ENCODE assay signal across 8 cellular contexts in the genomic region with DNA sequence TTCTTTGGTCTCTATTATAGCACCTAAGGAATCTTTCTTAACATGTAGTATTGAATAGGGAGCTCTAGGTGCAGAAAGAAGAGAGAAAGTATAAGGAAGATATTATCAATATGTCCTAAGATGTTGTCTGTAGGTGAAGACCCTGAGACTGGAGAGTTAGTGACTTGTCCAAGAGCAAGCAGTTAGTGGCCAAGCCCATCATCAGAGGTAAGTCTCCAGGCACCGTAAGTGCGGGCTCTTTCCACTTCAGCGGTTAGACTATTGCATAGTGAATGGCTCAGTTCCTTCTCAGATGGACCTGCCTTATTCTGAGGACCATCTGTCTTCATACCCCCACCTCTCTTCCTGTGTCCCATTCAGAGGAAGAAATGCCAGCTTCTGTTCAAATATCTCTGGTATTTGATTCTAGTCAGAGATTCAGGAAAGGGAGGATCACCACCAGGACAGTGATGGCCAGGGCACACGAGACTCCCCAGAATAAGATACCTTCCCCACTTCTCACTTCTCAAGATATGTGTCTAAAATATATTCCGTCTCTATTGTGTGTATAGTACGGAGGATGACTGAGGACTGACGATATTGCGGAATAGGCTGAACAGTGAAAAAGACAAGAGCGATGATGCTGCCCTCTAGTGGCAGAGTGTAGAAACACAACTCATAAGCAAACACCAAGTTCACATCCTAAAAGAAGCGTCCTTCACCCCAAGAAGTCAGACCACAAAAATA. TPM values are rescaled to one million over a fixed set of nuclear protein-coding genes. Genes with fewer than 3 reads are reported as not detected.
DNase-seq lines count a peak whose midpoint lies in the region; ATAC-seq and TF ChIP-seq lines count a peak whose summit lies in the region.

No MANE protein-coding gene starts in this region.

- ATAC-seq in GM18909 (IDR thresholded peaks at IDR 0.05; ENCODE audit: poor library complexity, unreplicated experiment) (peak; percentile 90), HG03354 (IDR thresholded peaks at IDR 0.05; ENCODE audit: poor library complexity, severe bottlenecking, unreplicated experiment) (peak; percentile 93)

- DNase-seq in BJ (ENCODE audit: low read depth), result peak; percentile 21
- peak; percentile 38 for DNase-seq in NCI-H226
- DNase-seq in activated CD4-positive, alpha-beta T cell treated with anti-CD3 and anti-CD28 coated beads for 24 hours (ENCODE audit: low read depth in 2 of 2), result peak; percentile 33 to 43
- DNase-seq in coronary artery (ENCODE audit: low spot score), result no peak
- DNase-seq in stimulated activated CD8-positive, alpha-beta memory T cell treated with anti-CD3 and anti-CD28 coated beads, Interleukin-12 subunit alpha, Interleukin-12 subunit beta, amount 100 ng/mL, for 24 hours (ENCODE audit: extremely low read depth), result peak; percentile 10

- no peaks in the 10 kb centered on the region for H3K9me3 ChIP-seq in liver (ENCODE audit: control insufficient read depth in 4 of 4, low read length in 3 of 4)

- H3K27me3 ChIP-seq in BJ (ENCODE audit: control insufficient read depth, insufficient read depth, low read length), result no peaks in the 10 kb centered on the region; the same call in 1 of the 2 replicates
- no peaks in the 10 kb centered on the region for H3K27me3 ChIP-seq in liver (ENCODE audit: control insufficient read depth in 4 of 4, insufficient read depth in 4 of 4, low read length in 3 of 4)

- H3K4me3 ChIP-seq in BJ (ENCODE audit: low read depth, low read length) (no peak overlapping the region), coronary artery (peak overlapping the region; percentile 49), liver (ENCODE audit: low read depth in 1 of 3, low read length in 3 of 3) (no peak overlapping the region)

- TF ChIP-seq CTCF in BJ (IDR thresholded peaks at IDR 0.05; ENCODE audit: insufficient read depth, low read depth, low read length), result peak; percentile 79
- peak; percentile 83 for TF ChIP-seq CTCF in coronary artery (IDR thresholded peaks at IDR 0.05)
- TF ChIP-seq CTCF in liver (IDR thresholded peaks at IDR 0.05; ENCODE audit: low read depth, low read length, missing input control), result peak; percentile 94

- H3K36me3 ChIP-seq in BJ (ENCODE audit: control insufficient read depth, insufficient read depth, low read length), result no peaks in the 10 kb centered on the region
- no peaks in the 10 kb centered on the region for H3K36me3 ChIP-seq in liver (ENCODE audit: control insufficient read depth in 4 of 4, insufficient read depth in 3 of 4, low read depth in 1 of 4, low read length in 3 of 4)

- POLR2A ChIA-PET in BJ (lab: Charles Lee), result no interaction called here

- H3K9ac ChIP-seq in liver (ENCODE audit: low read depth in 1 of 2, low read length in 2 of 2), result peak overlapping the region in 1 of 2 donors; percentile 30

- CTCF ChIA-PET in BJ (lab: Yijun Ruan, JAX), result interaction anchor here (0.7 to 17.0 kb wide), 16 partner anchors 10 to 297 kb away, joined by 3 to 311 read pairs (median 4); a partner anchor contains a TSS

- peaks cover 1 to 29% (median 11%) of the 10 kb centered on the region in 4 donors for H3K4me1 ChIP-seq in liver (ENCODE audit: control insufficient read depth in 4 of 4, insufficient read depth in 4 of 4, low read length in 3 of 4)

- TF ChIP-seq RAD21 in liver (IDR thresholded peaks at IDR 0.05), result peak; percentile 98

- no peak overlapping the region for H3K27ac ChIP-seq in coronary artery
- H3K27ac ChIP-seq in liver (ENCODE audit: low read depth in 1 of 2, low read length in 2 of 2), result peak overlapping the region; percentile 20 to 44

- 29% methylated on average over 10 of the region's 10 CpGs for WGBS in liver

TF ChIP-seq in liver, 16 proteins besides CTCF, POLR2A, EP300 and RAD21:
- TF ChIP-seq SP1 (IDR thresholded peaks at IDR 0.05) (no peak), TAF1 (conservative IDR thresholded peaks at IDR 0.05) (no peak), RXRA (IDR thresholded peaks at IDR 0.05) (peak in 1 of 2 donors; percentile 40), NR2F2 (IDR thresholded peaks at IDR 0.05) (no peak), HNF4A (conservative IDR thresholded peaks at IDR 0.05) (peak in 1 of 2 donors; percentile 26), EGR1 (IDR thresholded peaks at IDR 0.05; ENCODE audit: low read depth in 2 of 2) (no peak)

RNA-seq across cellular contexts. Expression of a gene that starts 19.1 kb away (rescaled TPM):
- polyA plus RNA-seq in BJ (2011; rRNA removed) (not detected in 2 replicates), liver (10 to 100 TPM in 1 of 2 donors, 1 to 10 TPM in 1; 7.3 to 20.1 TPM)
- polyA minus RNA-seq in BJ (2011; rRNA and poly(A)+ RNA removed), result not detected in 2 replicates
- total RNA-seq in liver, result 10 to 100 TPM in 1 of 2 donors, 1 to 10 TPM in 1; 2.1 to 65.5 TPM

Comparison
In these comparisons a context has a peak if more than half of its experiments do, and no peak if none do; other contexts are left out.
1. H3K27ac ChIP-seq: peak in liver (2 of 2); none in coronary artery (0 of 2).
2. Peak in every context shown above with its lines, with median percentiles within 50 percentile points of each other: CTCF ChIP-seq.